In genomic region chr7:45838852-45839251, GRCh38 we compare ENCODE assay signal across 13 cellular contexts. TPM values are rescaled to one million over a fixed set of nuclear protein-coding genes. Genes with fewer than 3 reads are reported as not detected.
"Had no signal": no experiment of that assay in that cellular context is flagged by ENCODE, and none has a peak within 500 bp of the region (broad histone marks: within the 10 kb centered on the region; RNA-seq: fewer than 3 reads in every experiment).

No MANE protein-coding gene starts in this region.

RNA-seq across cellular contexts. Expression of gene CCDC201, which starts 34.0 kb away (rescaled TPM):
- total RNA-seq: stomach, subcutaneous adipose tissue, suprapubic skin, temporal lobe, thoracic aorta, thyroid gland, tibial nerve, transverse colon, upper lobe of left lung, upper lobe of right lung, ureter, urinary bladder, vagina had no signal
- polyA plus RNA-seq: stomach, urinary bladder had no signal

RNA-seq across cellular contexts. Expression of gene IGFBP1, which starts 49.4 kb away (rescaled TPM):
- total RNA-seq: subcutaneous adipose tissue, thoracic aorta, thyroid gland, tibial nerve, transverse colon, upper lobe of right lung, ureter, urinary bladder had no signal
- polyA plus RNA-seq: stomach had no signal
